Comparison of ENCODE assay signal across 8 cellular contexts in the genomic region with DNA sequence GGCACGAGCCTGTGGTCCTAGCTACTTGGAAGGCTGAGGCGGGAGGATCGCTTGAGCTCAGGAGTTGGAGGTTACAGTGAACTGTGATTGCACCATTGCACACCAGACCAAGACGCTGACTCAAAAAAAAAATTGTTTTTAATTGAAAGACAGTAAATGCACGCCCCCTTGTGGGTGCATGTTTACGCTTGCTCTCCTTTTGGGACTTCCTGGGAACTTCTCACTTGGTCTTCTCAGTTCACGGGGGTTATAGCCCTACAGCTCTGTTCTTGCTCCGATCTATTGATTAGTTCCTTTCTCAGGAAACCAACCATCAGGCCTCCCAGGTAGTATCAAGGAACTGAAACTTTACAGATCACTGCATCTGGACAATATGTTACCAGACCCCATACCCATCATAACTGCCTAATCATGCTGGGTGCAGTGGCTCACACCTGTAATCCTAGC. TPM values are rescaled to one million over a fixed set of nuclear protein-coding genes. Genes with fewer than 3 reads are reported as not detected.
DNase-seq lines count a peak whose midpoint lies in the region; ATAC-seq, FAIRE-seq and TF ChIP-seq lines count a peak whose summit lies in the region.

No MANE protein-coding gene starts in this region.

- no peaks in the 10 kb centered on the region for H3K79me2 ChIP-seq in astrocyte (ENCODE audit: insufficient read depth, low read length)

- no peak overlapping the region for H3K4me3 ChIP-seq in astrocyte (ENCODE audit: insufficient read depth, low read depth, low read length)

- no peaks in the 10 kb centered on the region for H3K36me3 ChIP-seq in astrocyte (ENCODE audit: insufficient read depth, low read length)

- DNase-seq in DMS53 treated with DMSO at 0.1 percent for 48 hours (lab: John Stamatoyannopoulos, UW; ENCODE audit: unreplicated experiment) (peak; percentile 51), NCI-H1092 (lab: John Stamatoyannopoulos, UW) (peak; percentile 79), T-helper 22 cell (ENCODE audit: low read depth) (peak; percentile 49), astrocyte (ENCODE audit: low read depth) (peak; percentile 59), iPS-NIHi11 (ENCODE audit: low spot score) (peak; percentile 50), HPDE6-E6E7 (ENCODE audit: extremely low spot score) (no peak)
- peak; percentile 61 to 73 (median 64) for DNase-seq in stimulated activated CD4-positive, alpha-beta T cell treated with anti-CD3 and anti-CD28 coated beads, Interleukin-1b, Interleukin-23, amount 100 ng/mL, for 24 hours (ENCODE audit: low read depth in 4 of 4, low spot score in 1 of 4)

- no peak overlapping the region for H3K4me2 ChIP-seq in astrocyte (ENCODE audit: low read length)

- H3K9me3 ChIP-seq in astrocyte (ENCODE audit: insufficient read depth, low read depth, low read length), result no peaks in the 10 kb centered on the region

- H3K9me3 Mint-ChIP-seq in astrocyte (ENCODE audit: unreplicated experiment), result no peaks in the 10 kb centered on the region

- H3K4me1 Mint-ChIP-seq in astrocyte (ENCODE audit: low read depth, unreplicated experiment), result peaks cover 13% of the 10 kb centered on the region

- no peaks in the 10 kb centered on the region for H3K36me3 Mint-ChIP-seq in astrocyte (ENCODE audit: low read depth, unreplicated experiment)

- no peak overlapping the region for H3K27ac ChIP-seq in astrocyte (ENCODE audit: low read depth, low read length)

- peak; percentile 73 for TF ChIP-seq CTCF in astrocyte (IDR thresholded peaks at IDR 0.05; ENCODE audit: insufficient read depth, low read depth, low read length)

- no peaks in the 10 kb centered on the region for H3K27me3 ChIP-seq in astrocyte (ENCODE audit: insufficient read depth, low read length)

- ATAC-seq in GM21825 (IDR thresholded peaks at IDR 0.05; ENCODE audit: unreplicated experiment), result peak; percentile 47

- no peak overlapping the region for H3K9ac ChIP-seq in astrocyte (ENCODE audit: low read length)

- H3K4me3 Mint-ChIP-seq in astrocyte (ENCODE audit: unreplicated experiment), result no peak overlapping the region

- no peak overlapping the region for H3K27ac Mint-ChIP-seq in astrocyte (ENCODE audit: unreplicated experiment)

- H4K20me1 ChIP-seq in astrocyte (ENCODE audit: insufficient read depth, low read length), result no peaks in the 10 kb centered on the region

- peaks cover 15% of the 10 kb centered on the region for H3K4me1 ChIP-seq in astrocyte (ENCODE audit: insufficient read depth, low read length)

- no peak for FAIRE-seq in astrocyte (lab: Jason Lieb, UNC)

- no peak overlapping the region for H2AFZ ChIP-seq in astrocyte (ENCODE audit: low read depth, low read length)

- peaks cover 7% of the 10 kb centered on the region for H3K27me3 Mint-ChIP-seq in astrocyte (ENCODE audit: low read depth, unreplicated experiment)

RNA-seq across cellular contexts. Expression of a gene that starts 14.2 kb away (rescaled TPM):
- 94.5 and 116 TPM in 2 replicates for total RNA-seq in astrocyte

RNA-seq across cellular contexts. Expression of a gene that starts 31.1 kb away (rescaled TPM):
- not detected in 2 replicates for total RNA-seq in astrocyte

RNA-seq across cellular contexts. Expression of a gene that starts 33.4 kb away (rescaled TPM):
- 114 TPM in 2 replicates for total RNA-seq in astrocyte

RNA-seq across cellular contexts. Expression of a gene that starts 47.9 kb away (rescaled TPM):
- 25.5 and 26.8 TPM in 2 replicates for total RNA-seq in astrocyte
